In the genomic region with DNA sequence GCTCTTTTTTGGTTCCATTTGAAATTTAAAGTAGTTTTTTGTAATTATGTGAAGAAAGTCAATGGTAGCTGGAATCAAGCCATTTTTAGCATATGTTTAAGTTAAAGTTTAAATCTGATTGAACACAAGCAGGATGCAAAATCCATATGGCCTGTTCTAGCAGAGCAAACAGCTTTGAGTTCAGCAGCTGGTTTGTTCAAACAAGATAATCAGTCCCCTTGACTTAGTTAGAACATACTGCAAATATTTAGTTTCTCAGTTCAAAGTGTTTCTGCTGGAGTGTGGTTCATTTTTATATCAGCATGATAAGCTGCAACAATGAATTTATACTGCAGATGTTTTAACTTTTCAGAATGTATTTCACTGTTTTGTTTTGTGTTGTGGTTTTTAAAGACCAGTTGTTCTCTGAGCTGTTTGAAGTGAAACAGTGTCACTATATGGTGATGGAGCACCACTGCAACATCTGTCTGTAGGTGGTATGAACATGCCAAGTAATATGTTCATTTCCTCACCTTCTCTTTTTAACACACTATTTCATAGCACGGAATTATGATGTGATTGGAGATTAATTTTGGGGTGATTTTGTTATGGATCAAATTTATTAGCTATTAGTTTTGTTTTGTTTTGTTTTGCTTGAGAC, we compare ENCODE assay signal across 1 cellular context.
TF ChIP-seq lines count a peak whose summit lies in the region.

No MANE protein-coding gene starts in this region.

TF ChIP-seq in HepG2, 621 proteins besides CTCF, POLR2A, EP300 and RAD21 (continued from another document and continues in another):
- TF ChIP-seq, protein P1, sequence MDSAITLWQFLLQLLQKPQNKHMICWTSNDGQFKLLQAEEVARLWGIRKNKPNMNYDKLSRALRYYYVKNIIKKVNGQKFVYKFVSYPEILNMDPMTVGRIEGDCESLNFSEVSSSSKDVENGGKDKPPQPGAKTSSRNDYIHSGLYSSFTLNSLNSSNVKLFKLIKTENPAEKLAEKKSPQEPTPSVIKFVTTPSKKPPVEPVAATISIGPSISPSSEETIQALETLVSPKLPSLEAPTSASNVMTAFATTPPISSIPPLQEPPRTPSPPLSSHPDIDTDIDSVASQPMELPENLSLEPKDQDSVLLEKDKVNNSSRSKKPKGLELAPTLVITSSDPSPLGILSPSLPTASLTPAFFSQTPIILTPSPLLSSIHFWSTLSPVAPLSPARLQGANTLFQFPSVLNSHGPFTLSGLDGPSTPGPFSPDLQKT (CRISPR knock-in tag; IDR thresholded peaks at IDR 0.05; ENCODE audit: borderline replicate concordance): no peak
- TF ChIP-seq ZNF816 (CRISPR knock-in tag; IDR thresholded peaks at IDR 0.05; ENCODE audit: borderline replicate concordance) (0 out of 2 replicates have a peak, but pooled peaks have one; percentile 15), ZNF230 (CRISPR knock-in tag; IDR thresholded peaks at IDR 0.05) (no peak), ZNF552 (CRISPR knock-in tag; IDR thresholded peaks at IDR 0.05; ENCODE audit: borderline replicate concordance) (0 out of 2 replicates have a peak, but pooled peaks have one; percentile 26), DNMT3B (CRISPR knock-in tag; conservative IDR thresholded peaks at IDR 0.05) (no peak), GABPB1 (CRISPR knock-in tag; IDR thresholded peaks at IDR 0.05) (no peak), ZNF713 (CRISPR knock-in tag; IDR thresholded peaks at IDR 0.05) (no peak), ZNF451 (CRISPR knock-in tag; IDR thresholded peaks at IDR 0.05) (no peak), ZNF501 (CRISPR knock-in tag; IDR thresholded peaks at IDR 0.05) (no peak), KDM4B (CRISPR knock-in tag; IDR thresholded peaks at IDR 0.05) (no peak), MEIS1 (CRISPR knock-in tag; IDR thresholded peaks at IDR 0.05; ENCODE audit: borderline replicate concordance) (no peak), ELF1 (CRISPR knock-in tag; IDR thresholded peaks at IDR 0.05) (no peak), ZNF562 (CRISPR knock-in tag; IDR thresholded peaks at IDR 0.05; ENCODE audit: borderline replicate concordance) (no peak), ZNF839 (CRISPR knock-in tag; IDR thresholded peaks at IDR 0.05; ENCODE audit: borderline replicate concordance) (no peak), HIVEP1 (CRISPR knock-in tag; IDR thresholded peaks at IDR 0.05) (no peak), TCF7 (IDR thresholded peaks at IDR 0.05; ENCODE audit: low read depth) (peak; percentile 88), ZNF570 (CRISPR knock-in tag; IDR thresholded peaks at IDR 0.05; ENCODE audit: borderline replicate concordance) (no peak), JUNB (CRISPR knock-in tag; IDR thresholded peaks at IDR 0.05; ENCODE audit: borderline replicate concordance) (no peak), MXD4 (CRISPR knock-in tag; IDR thresholded peaks at IDR 0.05) (no peak), ISX (CRISPR knock-in tag; conservative IDR thresholded peaks at IDR 0.05) (no peak), SPEN (CRISPR knock-in tag; IDR thresholded peaks at IDR 0.05; ENCODE audit: low read depth) (no peak), ZNF20 (CRISPR knock-in tag; IDR thresholded peaks at IDR 0.05) (no peak), KLF16 (CRISPR knock-in tag; IDR thresholded peaks at IDR 0.05) (no peak), ZNF432 (CRISPR knock-in tag; IDR thresholded peaks at IDR 0.05; ENCODE audit: borderline replicate concordance) (no peak), MATR3 (CRISPR knock-in tag; IDR thresholded peaks at IDR 0.05) (no peak), POLR2AphosphoS2 (IDR thresholded peaks at IDR 0.05; ENCODE audit: low read depth, low read length) (no peak), JUN (CRISPR knock-in tag; IDR thresholded peaks at IDR 0.05) (no peak), HDAC1 (CRISPR knock-in tag; IDR thresholded peaks at IDR 0.05) (peak; percentile 63; the same call in 1 of the 2 replicates), SATB2 (CRISPR knock-in tag; IDR thresholded peaks at IDR 0.05) (no peak), ZIK1 (CRISPR knock-in tag; IDR thresholded peaks at IDR 0.05; ENCODE audit: borderline replicate concordance, low read depth) (no peak), ZNF350 (CRISPR knock-in tag; IDR thresholded peaks at IDR 0.05; ENCODE audit: borderline replicate concordance, low read depth) (no peak), ZNF879 (CRISPR knock-in tag; IDR thresholded peaks at IDR 0.05) (no peak), FOXA1 (IDR thresholded peaks at IDR 0.05) (peak; percentile 43), FOXA1 (CRISPR knock-in tag; IDR thresholded peaks at IDR 0.05) (peak; percentile 88), ZNF607 (CRISPR knock-in tag; IDR thresholded peaks at IDR 0.05; ENCODE audit: borderline replicate concordance) (no peak), ZNF44 (CRISPR knock-in tag; IDR thresholded peaks at IDR 0.05) (no peak), NPAS2 (CRISPR knock-in tag; IDR thresholded peaks at IDR 0.05; ENCODE audit: borderline replicate concordance) (no peak), CC2D1A (CRISPR knock-in tag; IDR thresholded peaks at IDR 0.05) (no peak)
- TF ChIP-seq, protein P2, sequence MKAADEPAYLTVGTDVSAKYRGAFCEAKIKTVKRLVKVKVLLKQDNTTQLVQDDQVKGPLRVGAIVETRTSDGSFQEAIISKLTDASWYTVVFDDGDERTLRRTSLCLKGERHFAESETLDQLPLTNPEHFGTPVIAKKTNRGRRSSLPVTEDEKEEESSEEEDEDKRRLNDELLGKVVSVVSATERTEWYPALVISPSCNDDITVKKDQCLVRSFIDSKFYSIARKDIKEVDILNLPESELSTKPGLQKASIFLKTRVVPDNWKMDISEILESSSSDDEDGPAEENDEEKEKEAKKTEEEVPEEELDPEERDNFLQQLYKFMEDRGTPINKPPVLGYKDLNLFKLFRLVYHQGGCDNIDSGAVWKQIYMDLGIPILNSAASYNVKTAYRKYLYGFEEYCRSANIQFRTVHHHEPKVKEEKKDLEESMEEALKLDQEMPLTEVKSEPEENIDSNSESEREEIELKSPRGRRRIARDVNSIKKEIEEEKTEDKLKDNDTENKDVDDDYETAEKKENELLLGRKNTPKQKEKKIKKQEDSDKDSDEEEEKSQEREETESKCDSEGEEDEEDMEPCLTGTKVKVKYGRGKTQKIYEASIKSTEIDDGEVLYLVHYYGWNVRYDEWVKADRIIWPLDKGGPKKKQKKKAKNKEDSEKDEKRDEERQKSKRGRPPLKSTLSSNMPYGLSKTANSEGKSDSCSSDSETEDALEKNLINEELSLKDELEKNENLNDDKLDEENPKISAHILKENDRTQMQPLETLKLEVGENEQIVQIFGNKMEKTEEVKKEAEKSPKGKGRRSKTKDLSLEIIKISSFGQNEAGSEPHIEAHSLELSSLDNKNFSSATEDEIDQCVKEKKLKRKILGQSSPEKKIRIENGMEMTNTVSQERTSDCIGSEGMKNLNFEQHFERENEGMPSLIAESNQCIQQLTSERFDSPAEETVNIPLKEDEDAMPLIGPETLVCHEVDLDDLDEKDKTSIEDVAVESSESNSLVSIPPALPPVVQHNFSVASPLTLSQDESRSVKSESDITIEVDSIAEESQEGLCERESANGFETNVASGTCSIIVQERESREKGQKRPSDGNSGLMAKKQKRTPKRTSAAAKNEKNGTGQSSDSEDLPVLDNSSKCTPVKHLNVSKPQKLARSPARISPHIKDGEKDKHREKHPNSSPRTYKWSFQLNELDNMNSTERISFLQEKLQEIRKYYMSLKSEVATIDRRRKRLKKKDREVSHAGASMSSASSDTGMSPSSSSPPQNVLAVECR (CRISPR knock-in tag; IDR thresholded peaks at IDR 0.05; ENCODE audit: borderline replicate concordance): no peak; the same call in 1 of the 2 replicates
- TF ChIP-seq, protein P3, sequence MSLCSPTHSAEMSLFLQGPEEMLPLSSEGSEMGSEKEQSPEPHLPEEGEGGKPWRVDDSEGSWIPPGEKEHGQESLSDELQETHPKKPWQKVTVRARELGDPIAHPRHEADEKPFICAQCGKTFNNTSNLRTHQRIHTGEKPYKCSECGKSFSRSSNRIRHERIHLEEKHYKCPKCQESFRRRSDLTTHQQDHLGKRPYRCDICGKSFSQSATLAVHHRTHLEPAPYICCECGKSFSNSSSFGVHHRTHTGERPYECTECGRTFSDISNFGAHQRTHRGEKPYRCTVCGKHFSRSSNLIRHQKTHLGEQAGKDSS (CRISPR knock-in tag; IDR thresholded peaks at IDR 0.05; ENCODE audit: borderline replicate concordance, low read depth): no peak
- TF ChIP-seq, protein P4, sequence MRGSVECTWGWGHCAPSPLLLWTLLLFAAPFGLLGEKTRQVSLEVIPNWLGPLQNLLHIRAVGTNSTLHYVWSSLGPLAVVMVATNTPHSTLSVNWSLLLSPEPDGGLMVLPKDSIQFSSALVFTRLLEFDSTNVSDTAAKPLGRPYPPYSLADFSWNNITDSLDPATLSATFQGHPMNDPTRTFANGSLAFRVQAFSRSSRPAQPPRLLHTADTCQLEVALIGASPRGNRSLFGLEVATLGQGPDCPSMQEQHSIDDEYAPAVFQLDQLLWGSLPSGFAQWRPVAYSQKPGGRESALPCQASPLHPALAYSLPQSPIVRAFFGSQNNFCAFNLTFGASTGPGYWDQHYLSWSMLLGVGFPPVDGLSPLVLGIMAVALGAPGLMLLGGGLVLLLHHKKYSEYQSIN (CRISPR knock-in tag; IDR thresholded peaks at IDR 0.05; ENCODE audit: borderline replicate concordance): no peak
- TF ChIP-seq, protein P5, sequence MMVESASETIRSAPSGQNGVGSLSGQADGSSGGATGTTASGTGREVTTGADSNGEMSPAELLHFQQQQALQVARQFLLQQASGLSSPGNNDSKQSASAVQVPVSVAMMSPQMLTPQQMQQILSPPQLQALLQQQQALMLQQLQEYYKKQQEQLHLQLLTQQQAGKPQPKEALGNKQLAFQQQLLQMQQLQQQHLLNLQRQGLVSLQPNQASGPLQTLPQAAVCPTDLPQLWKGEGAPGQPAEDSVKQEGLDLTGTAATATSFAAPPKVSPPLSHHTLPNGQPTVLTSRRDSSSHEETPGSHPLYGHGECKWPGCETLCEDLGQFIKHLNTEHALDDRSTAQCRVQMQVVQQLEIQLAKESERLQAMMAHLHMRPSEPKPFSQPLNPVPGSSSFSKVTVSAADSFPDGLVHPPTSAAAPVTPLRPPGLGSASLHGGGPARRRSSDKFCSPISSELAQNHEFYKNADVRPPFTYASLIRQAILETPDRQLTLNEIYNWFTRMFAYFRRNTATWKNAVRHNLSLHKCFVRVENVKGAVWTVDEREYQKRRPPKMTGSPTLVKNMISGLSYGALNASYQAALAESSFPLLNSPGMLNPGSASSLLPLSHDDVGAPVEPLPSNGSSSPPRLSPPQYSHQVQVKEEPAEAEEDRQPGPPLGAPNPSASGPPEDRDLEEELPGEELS (CRISPR knock-in tag; IDR thresholded peaks at IDR 0.05): peak; percentile 78
- TF ChIP-seq, protein P6, sequence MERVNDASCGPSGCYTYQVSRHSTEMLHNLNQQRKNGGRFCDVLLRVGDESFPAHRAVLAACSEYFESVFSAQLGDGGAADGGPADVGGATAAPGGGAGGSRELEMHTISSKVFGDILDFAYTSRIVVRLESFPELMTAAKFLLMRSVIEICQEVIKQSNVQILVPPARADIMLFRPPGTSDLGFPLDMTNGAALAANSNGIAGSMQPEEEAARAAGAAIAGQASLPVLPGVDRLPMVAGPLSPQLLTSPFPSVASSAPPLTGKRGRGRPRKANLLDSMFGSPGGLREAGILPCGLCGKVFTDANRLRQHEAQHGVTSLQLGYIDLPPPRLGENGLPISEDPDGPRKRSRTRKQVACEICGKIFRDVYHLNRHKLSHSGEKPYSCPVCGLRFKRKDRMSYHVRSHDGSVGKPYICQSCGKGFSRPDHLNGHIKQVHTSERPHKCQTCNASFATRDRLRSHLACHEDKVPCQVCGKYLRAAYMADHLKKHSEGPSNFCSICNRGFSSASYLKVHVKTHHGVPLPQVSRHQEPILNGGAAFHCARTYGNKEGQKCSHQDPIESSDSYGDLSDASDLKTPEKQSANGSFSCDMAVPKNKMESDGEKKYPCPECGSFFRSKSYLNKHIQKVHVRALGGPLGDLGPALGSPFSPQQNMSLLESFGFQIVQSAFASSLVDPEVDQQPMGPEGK (CRISPR knock-in tag; IDR thresholded peaks at IDR 0.05): no peak
- TF ChIP-seq, protein P7, sequence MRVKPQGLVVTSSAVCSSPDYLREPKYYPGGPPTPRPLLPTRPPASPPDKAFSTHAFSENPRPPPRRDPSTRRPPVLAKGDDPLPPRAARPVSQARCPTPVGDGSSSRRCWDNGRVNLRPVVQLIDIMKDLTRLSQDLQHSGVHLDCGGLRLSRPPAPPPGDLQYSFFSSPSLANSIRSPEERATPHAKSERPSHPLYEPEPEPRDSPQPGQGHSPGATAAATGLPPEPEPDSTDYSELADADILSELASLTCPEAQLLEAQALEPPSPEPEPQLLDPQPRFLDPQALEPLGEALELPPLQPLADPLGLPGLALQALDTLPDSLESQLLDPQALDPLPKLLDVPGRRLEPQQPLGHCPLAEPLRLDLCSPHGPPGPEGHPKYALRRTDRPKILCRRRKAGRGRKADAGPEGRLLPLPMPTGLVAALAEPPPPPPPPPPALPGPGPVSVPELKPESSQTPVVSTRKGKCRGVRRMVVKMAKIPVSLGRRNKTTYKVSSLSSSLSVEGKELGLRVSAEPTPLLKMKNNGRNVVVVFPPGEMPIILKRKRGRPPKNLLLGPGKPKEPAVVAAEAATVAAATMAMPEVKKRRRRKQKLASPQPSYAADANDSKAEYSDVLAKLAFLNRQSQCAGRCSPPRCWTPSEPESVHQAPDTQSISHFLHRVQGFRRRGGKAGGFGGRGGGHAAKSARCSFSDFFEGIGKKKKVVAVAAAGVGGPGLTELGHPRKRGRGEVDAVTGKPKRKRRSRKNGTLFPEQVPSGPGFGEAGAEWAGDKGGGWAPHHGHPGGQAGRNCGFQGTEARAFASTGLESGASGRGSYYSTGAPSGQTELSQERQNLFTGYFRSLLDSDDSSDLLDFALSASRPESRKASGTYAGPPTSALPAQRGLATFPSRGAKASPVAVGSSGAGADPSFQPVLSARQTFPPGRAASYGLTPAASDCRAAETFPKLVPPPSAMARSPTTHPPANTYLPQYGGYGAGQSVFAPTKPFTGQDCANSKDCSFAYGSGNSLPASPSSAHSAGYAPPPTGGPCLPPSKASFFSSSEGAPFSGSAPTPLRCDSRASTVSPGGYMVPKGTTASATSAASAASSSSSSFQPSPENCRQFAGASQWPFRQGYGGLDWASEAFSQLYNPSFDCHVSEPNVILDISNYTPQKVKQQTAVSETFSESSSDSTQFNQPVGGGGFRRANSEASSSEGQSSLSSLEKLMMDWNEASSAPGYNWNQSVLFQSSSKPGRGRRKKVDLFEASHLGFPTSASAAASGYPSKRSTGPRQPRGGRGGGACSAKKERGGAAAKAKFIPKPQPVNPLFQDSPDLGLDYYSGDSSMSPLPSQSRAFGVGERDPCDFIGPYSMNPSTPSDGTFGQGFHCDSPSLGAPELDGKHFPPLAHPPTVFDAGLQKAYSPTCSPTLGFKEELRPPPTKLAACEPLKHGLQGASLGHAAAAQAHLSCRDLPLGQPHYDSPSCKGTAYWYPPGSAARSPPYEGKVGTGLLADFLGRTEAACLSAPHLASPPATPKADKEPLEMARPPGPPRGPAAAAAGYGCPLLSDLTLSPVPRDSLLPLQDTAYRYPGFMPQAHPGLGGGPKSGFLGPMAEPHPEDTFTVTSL (CRISPR knock-in tag; IDR thresholded peaks at IDR 0.05; ENCODE audit: borderline replicate concordance): peak; percentile 81; the same call in 1 of the 2 replicates
- TF ChIP-seq, protein P8, sequence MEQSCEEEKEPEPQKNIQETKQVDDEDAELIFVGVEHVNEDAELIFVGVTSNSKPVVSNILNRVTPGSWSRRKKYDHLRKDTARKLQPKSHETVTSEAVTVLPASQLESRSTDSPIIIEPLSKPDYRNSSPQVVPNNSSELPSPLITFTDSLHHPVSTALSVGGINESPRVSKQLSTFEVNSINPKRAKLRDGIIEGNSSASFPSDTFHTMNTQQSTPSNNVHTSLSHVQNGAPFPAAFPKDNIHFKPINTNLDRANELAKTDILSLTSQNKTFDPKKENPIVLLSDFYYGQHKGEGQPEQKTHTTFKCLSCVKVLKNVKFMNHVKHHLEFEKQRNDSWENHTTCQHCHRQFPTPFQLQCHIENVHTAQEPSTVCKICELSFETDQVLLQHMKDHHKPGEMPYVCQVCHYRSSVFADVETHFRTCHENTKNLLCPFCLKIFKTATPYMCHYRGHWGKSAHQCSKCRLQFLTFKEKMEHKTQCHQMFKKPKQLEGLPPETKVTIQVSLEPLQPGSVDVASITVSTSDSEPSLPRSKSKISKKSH (CRISPR knock-in tag; IDR thresholded peaks at IDR 0.05; ENCODE audit: borderline replicate concordance): no peak
